Comparison of ENCODE assay signal across 25 cellular contexts in the genomic region with DNA sequence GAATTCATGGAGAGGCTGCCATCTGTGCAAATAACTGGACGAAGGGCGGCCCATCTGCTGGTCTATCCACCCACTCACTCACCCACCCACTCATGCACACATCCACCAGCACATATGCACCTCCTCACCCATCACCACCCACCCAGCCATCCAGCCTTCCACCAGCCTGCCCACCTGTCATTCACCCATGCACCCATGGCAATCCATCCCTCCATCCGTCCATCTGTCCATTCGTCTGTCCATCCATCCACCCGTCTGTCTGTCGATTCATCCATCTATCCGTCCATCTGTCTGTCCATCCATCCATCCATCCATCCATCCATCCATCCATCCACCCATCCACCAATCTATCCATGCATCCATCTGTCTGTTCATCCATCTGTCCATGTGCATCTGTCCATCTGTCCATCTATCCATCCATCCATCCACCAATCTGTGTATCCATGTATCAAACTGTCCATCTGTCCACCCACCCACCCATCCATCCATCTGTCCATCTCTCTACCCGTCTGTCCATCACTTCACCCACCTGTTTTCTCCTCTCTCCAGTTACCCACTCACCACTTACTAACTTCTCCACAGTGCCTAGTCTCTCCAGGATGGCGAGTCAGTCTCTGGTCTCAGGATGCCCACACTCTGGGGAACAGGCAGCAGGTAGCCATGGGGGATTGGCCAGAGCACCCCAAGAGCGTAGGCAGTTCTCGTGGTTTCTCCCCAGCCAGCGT. TPM values are rescaled to one million over a fixed set of nuclear protein-coding genes. Genes with fewer than 3 reads are reported as not detected.
"Had no signal": no experiment of that assay in that cellular context is flagged by ENCODE, and none has a peak within 500 bp of the region (broad histone marks: within the 10 kb centered on the region; RNA-seq: fewer than 3 reads in every experiment).

No MANE protein-coding gene starts in this region.

- H3K27ac Mint-ChIP-seq: immature natural killer cell; naive thymus-derived CD8-positive, alpha-beta T cell; neural progenitor cell; stimulated activated memory B cell treated with anti-CD40 and anti-IgM and Interleukin-4, amounts not matched to agents 10 μg/mL and 1 μg/mL and 100 μg/mL, for 72 hours; stimulated activated naive CD8-positive, alpha-beta T cell treated with anti-CD3 and anti-CD28 coated beads, Interleukin-15, Interleukin-2, amounts not matched to agents 100 ng/mL and 50 ng/mL, for 24 hours had no signal

- H3K36me3 ChIP-seq: neural progenitor cell, right lobe of liver, tibial artery, upper lobe of left lung, uterus had no signal

- H3K4me1 ChIP-seq: neural progenitor cell, psoas muscle, right lobe of liver, tibial artery, upper lobe of left lung, uterus had no signal

- H3K27ac ChIP-seq: neural progenitor cell, psoas muscle, right lobe of liver, tibial artery, upper lobe of left lung, uterus had no signal

- H3K4me2 ChIP-seq: neural progenitor cell had no signal

- H3K9me3 ChIP-seq: mucosa of descending colon, psoas muscle, right lobe of liver, tibial artery, upper lobe of left lung, uterus had no signal

- H3K4me3 ChIP-seq: mucosa of descending colon, neural progenitor cell, psoas muscle, right lobe of liver, tibial artery, upper lobe of left lung, uterus had no signal

- H3K27me3 Mint-ChIP-seq: naive thymus-derived CD8-positive, alpha-beta T cell; stimulated activated memory B cell treated with anti-CD40 and anti-IgM and Interleukin-4, amounts not matched to agents 10 μg/mL and 1 μg/mL and 100 μg/mL, for 72 hours; stimulated activated naive CD8-positive, alpha-beta T cell treated with anti-CD3 and anti-CD28 coated beads, Interleukin-15, Interleukin-2, amounts not matched to agents 100 ng/mL and 50 ng/mL, for 24 hours had no signal

- H3K9ac ChIP-seq: neural progenitor cell had no signal

- H3K4me1 Mint-ChIP-seq: immature natural killer cell; neural progenitor cell; stimulated activated memory B cell treated with anti-CD40 and anti-IgM and Interleukin-4, amounts not matched to agents 10 μg/mL and 1 μg/mL and 100 μg/mL, for 72 hours had no signal

- DNase-seq: effector memory CD4-positive, alpha-beta T cell; immature natural killer cell; left colon; occipital lobe; retina; stimulated activated CD4-positive, alpha-beta T cell treated with anti-CD3 and anti-CD28 coated beads, Interleukin-15, amount 100 ng/mL, for 24 hours; stimulated activated CD4-positive, alpha-beta T cell treated with anti-CD3 and anti-CD28 coated beads, Interleukin-1b, Interleukin-23, amount 100 ng/mL, for 48 hours; stimulated activated CD4-positive, alpha-beta T cell treated with anti-CD3 and anti-CD28 coated beads, Interleukin-4, amount 100 ng/mL, for 24 hours; uterus had no signal

- H3K4me3 Mint-ChIP-seq: immature natural killer cell; naive thymus-derived CD8-positive, alpha-beta T cell; neural progenitor cell; stimulated activated memory B cell treated with anti-CD40 and anti-IgM and Interleukin-4, amounts not matched to agents 10 μg/mL and 1 μg/mL and 100 μg/mL, for 72 hours; stimulated activated naive CD8-positive, alpha-beta T cell treated with anti-CD3 and anti-CD28 coated beads, Interleukin-15, Interleukin-2, amounts not matched to agents 100 ng/mL and 50 ng/mL, for 24 hours had no signal

- H3K36me3 Mint-ChIP-seq: immature natural killer cell; naive thymus-derived CD8-positive, alpha-beta T cell; neural progenitor cell; stimulated activated memory B cell treated with anti-CD40 and anti-IgM and Interleukin-4, amounts not matched to agents 10 μg/mL and 1 μg/mL and 100 μg/mL, for 72 hours had no signal

- H3K9me3 Mint-ChIP-seq: naive thymus-derived CD8-positive, alpha-beta T cell; neural progenitor cell; stimulated activated naive CD8-positive, alpha-beta T cell treated with anti-CD3 and anti-CD28 coated beads, Interleukin-15, Interleukin-2, amounts not matched to agents 100 ng/mL and 50 ng/mL, for 24 hours had no signal

- H2AFZ ChIP-seq: neural progenitor cell had no signal

- FAIRE-seq: endometrium, frontal cortex, keratinocyte had no signal

- ATAC-seq: esophagus mucosa; left colon; mucosa of descending colon; naive thymus-derived CD8-positive, alpha-beta T cell; psoas muscle; right lobe of liver; stimulated activated memory B cell treated with anti-CD40 and anti-IgM and Interleukin-4, amounts not matched to agents 10 μg/mL and 1 μg/mL and 100 μg/mL, for 72 hours had no signal

- H3K27me3 ChIP-seq: right lobe of liver, upper lobe of left lung, uterus had no signal

RNA-seq across cellular contexts. Expression of a gene that starts 8.9 kb away (rescaled TPM):
- total RNA-seq: esophagus mucosa, fibroblast of lung, frontal cortex, lower leg skin, occipital lobe, psoas muscle, right lobe of liver, temporal lobe, upper lobe of left lung had no signal
- polyA plus RNA-seq: fibroblast of lung; immature natural killer cell; keratinocyte; naive thymus-derived CD8-positive, alpha-beta T cell; psoas muscle had no signal

RNA-seq across cellular contexts. Expression of a gene that starts 9.4 kb away (rescaled TPM):
- total RNA-seq: fibroblast of lung had no signal
- polyA plus RNA-seq: fibroblast of lung, keratinocyte had no signal
